12 cellular contexts compared by ENCODE assay signal in genomic region chr12:673849-674248, GRCh38. TPM values are rescaled to one million over a fixed set of nuclear protein-coding genes. Genes with fewer than 3 reads are reported as not detected.
DNase-seq lines count a peak whose midpoint lies in the region; ATAC-seq, FAIRE-seq and TF ChIP-seq lines count a peak whose summit lies in the region.
"Had no signal": no experiment of that assay in that cellular context is flagged by ENCODE, and none has a peak within 500 bp of the region (broad histone marks: within the 10 kb centered on the region; RNA-seq: fewer than 3 reads in every experiment).

No MANE protein-coding gene starts in this region.

- peak overlapping the region; percentile 95 for H3K9ac ChIP-seq in GM12878 (ENCODE audit: control insufficient read depth, insufficient read depth, low read length)

- H3K4me3 ChIP-seq in GM06990 (replicated peaks; ENCODE audit: low read depth, low read length) = peak overlapping the region; percentile 29
- peak overlapping the region; percentile 61 for H3K4me3 ChIP-seq in GM12878
- H3K4me3 ChIP-seq: mucosa of descending colon had no signal

- SMC1A ChIA-PET in GM12878 (lab: Charles Lee; ENCODE audit: uncharacterized antibody, unreplicated experiment) = interaction anchor here (0.8 to 9.9 kb wide), 29 partner anchors 8 to 181 kb away, joined by 3 to 194 read pairs (median 6); partner anchors contain the start of genes NINJ2 and WNK1

- no peak for TF ChIP-seq CTCF in GM06990 (IDR thresholded peaks at IDR 0.05; ENCODE audit: insufficient read depth, low read length, poor library complexity, severe bottlenecking)
- no peak for TF ChIP-seq CTCF in GM12878 (IDR thresholded peaks at IDR 0.05 in 2 of 3, conservative IDR thresholded peaks at IDR 0.05 in 1 of 3; ENCODE audit: control insufficient read depth in 2 of 3, extremely low read depth in 1 of 3, insufficient read depth in 1 of 3, low read depth in 3 of 3, low read length in 3 of 3)

- H3K27ac ChIP-seq in GM12878 (ENCODE audit: control insufficient read depth, insufficient read depth) = peak overlapping the region; percentile 100

- no peaks in the 10 kb centered on the region for H3K27me3 ChIP-seq in GM06990 (replicated peaks; ENCODE audit: control insufficient read depth, insufficient read depth, low read length)
- H3K27me3 ChIP-seq in GM12878 (replicated peaks in 1 of 2; ENCODE audit: control insufficient read depth in 2 of 2, insufficient read depth in 2 of 2, low read length in 1 of 2) = no peaks in the 10 kb centered on the region

- H4K20me1 ChIP-seq in GM12878 (ENCODE audit: control insufficient read depth, insufficient read depth) = no peaks in the 10 kb centered on the region

- 2% methylated on average over 3 of the region's 3 CpGs for WGBS in GM12878 (ENCODE audit: insufficient coverage, insufficient replicate concordance, low lambda C conversion rate, missing lambda C conversion rate)

- peaks cover 56% of the 10 kb centered on the region for H3K4me1 ChIP-seq in GM12878 (ENCODE audit: control insufficient read depth, insufficient read depth, low read length)

- DNase-seq in GM06990 (ENCODE audit: extremely low read depth, insufficient read length) (no peak), GM12878 (ENCODE audit: low read depth, low spot score) (no peak), H54 (ENCODE audit: insufficient read length, low spot score) (no peak), UCSD-AML1 (lab: John Stamatoyannopoulos, UW; ENCODE audit: unreplicated experiment) (no peak), 8988T (no peak), NCI-H2029 (lab: John Stamatoyannopoulos, UW) (no peak)
- DNase-seq: amygdala, Calu3, NCI-H2029 treated with DMSO at 0.1 percent for 48 hours had no signal

- no peak overlapping the region; the same call in 1 of the 2 replicates for H2AFZ ChIP-seq in GM12878 (ENCODE audit: control insufficient read depth, low read depth, low read length)

- no peak for TF ChIP-seq RAD21 in GM12878 (IDR thresholded peaks at IDR 0.05; ENCODE audit: insufficient read depth, low read depth, low read length)

- no peak for TF ChIP-seq EP300 in GM12878 (IDR thresholded peaks at IDR 0.05; ENCODE audit: borderline replicate concordance in 1 of 2, control insufficient read depth in 1 of 2, low read depth in 2 of 2, low read length in 2 of 2)

- H3K79me2 ChIP-seq in GM12878 (ENCODE audit: control insufficient read depth, insufficient read depth, low read length) = no peaks in the 10 kb centered on the region; the same call in 1 of the 2 replicates

- no peaks in the 10 kb centered on the region for H3K9me3 ChIP-seq in GM12878 (replicated peaks; ENCODE audit: control insufficient read depth, insufficient read depth, low read length)
- H3K9me3 ChIP-seq: mucosa of descending colon had no signal

- intact Hi-C loops in GM12878 (cut with micrococcal nuclease; ENCODE audit: unreplicated experiment) = loop anchor here (1.0 to 5.0 kb wide), 5 partner anchors 43 to 138 kb away; no protein-coding TSS in a partner anchor

- CTCF ChIA-PET in GM12878 (lab: Yijun Ruan, JAX) = interaction anchor here (0.7 to 9.5 kb wide), 11 partner anchors 11 to 275 kb away, joined by 3 to 123 read pairs (median 3); partner anchors contain the start of genes NINJ2, RAD52 and WNK1

- ATAC-seq in GM19452 (IDR thresholded peaks at IDR 0.05; ENCODE audit: unreplicated experiment) = peak; percentile 1
- peak; percentile 7 for ATAC-seq in HG03139 (IDR thresholded peaks at IDR 0.05; ENCODE audit: unreplicated experiment)
- ATAC-seq in GM12878 = peak; percentile 10

- FAIRE-seq in GM12878 (lab: Jason Lieb, UNC) (no peak), H54 (lab: Jason Lieb, UNC) (no peak)

- TF ChIP-seq POLR2A in GM12878 (IDR thresholded peaks at IDR 0.05; ENCODE audit: low read depth, low read length) = no peak
- TF ChIP-seq POLR2A in H54 (IDR thresholded peaks at IDR 0.05; ENCODE audit: low read depth, low read length) = no peak

- H3K36me3 ChIP-seq in GM06990 (ENCODE audit: control insufficient read depth, insufficient read depth, low read length) (no peaks in the 10 kb centered on the region), GM12878 (ENCODE audit: control insufficient read depth in 2 of 2, insufficient read depth in 2 of 2, low read length in 1 of 2) (no peaks in the 10 kb centered on the region)

- POLR2A ChIA-PET in GM12878 (lab: Charles Lee) = interaction anchor here (0.9 to 9.5 kb wide), 17 partner anchors 8 to 85 kb away, joined by 3 to 118 read pairs (median 8); partner anchors contain the start of genes NINJ2 and WNK1

- TSS peak; percentile 90 for BruUV-seq in GM12878 (replicated peaks; lab: Mats Ljungman, UMichigan)

- in situ Hi-C loops in GM12878 (cut with MboI) = loop anchor here (5.0 kb wide), 1 partner anchor 78 kb away; the partner anchor contains the start of gene WNK1

- RAD21 ChIA-PET in GM12878 (lab: Charles Lee; ENCODE audit: unreplicated experiment) = interaction anchor here (0.7 to 15.9 kb wide), 25 partner anchors 7 to 145 kb away, joined by 3 to 396 read pairs (median 7); partner anchors contain the start of genes NINJ2 and WNK1

- H3K4me2 ChIP-seq in GM12878 (ENCODE audit: control insufficient read depth, insufficient read depth) = peak overlapping the region; percentile 97

TF ChIP-seq in GM12878, 131 proteins besides CTCF, POLR2A, EP300 and RAD21 (continues in another document):
- no peak for TF ChIP-seq FOS (IDR thresholded peaks at IDR 0.05; ENCODE audit: borderline replicate concordance, extremely low read depth, insufficient read length)
- no peak for TF ChIP-seq E2F8 (IDR thresholded peaks at IDR 0.05; ENCODE audit: low read depth, partially characterized antibody)
- TF ChIP-seq SUPT20H (IDR thresholded peaks at IDR 0.05; ENCODE audit: borderline replicate concordance, control insufficient read depth, low read depth, low read length) = no peak
- no peak for TF ChIP-seq CBX3 (IDR thresholded peaks at IDR 0.05; ENCODE audit: borderline replicate concordance, low read depth)
- TF ChIP-seq SP1 (IDR thresholded peaks at IDR 0.05; ENCODE audit: low read depth, low read length) = no peak
- no peak for TF ChIP-seq RBBP5 (conservative IDR thresholded peaks at IDR 0.05)
- TF ChIP-seq KDM1A (IDR thresholded peaks at IDR 0.05; ENCODE audit: borderline replicate concordance) = no peak
- no peak for TF ChIP-seq MEF2A (IDR thresholded peaks at IDR 0.05; ENCODE audit: insufficient read depth, low read depth, low read length)
- no peak for TF ChIP-seq JUNB (IDR thresholded peaks at IDR 0.05)
- no peak for TF ChIP-seq CBX5 (IDR thresholded peaks at IDR 0.05; ENCODE audit: low read depth)
- TF ChIP-seq TCF12 (IDR thresholded peaks at IDR 0.05; ENCODE audit: low read depth, low read length) = no peak
- 0 out of 2 replicates have a peak, but pooled peaks have one; percentile 37 for TF ChIP-seq ZNF217 (IDR thresholded peaks at IDR 0.05)

RNA-seq across cellular contexts. Expression of gene NINJ2, which starts 10.6 kb away (rescaled TPM):
- 1.5 and 1.8 TPM in 2 replicates for total RNA-seq in GM12878 (2013; cell fraction: nucleolus; rRNA removed)
- total RNA-seq in GM12878 (2014; rRNA removed) (15.6 and 19.1 TPM in 2 replicates), GM12878 (2014; rRNA removed; fragmentation: Illumina TruSeq; extraction: Trizol) (12.0 and 14.0 TPM in 2 replicates), GM12878 (2021) (13.5 and 14.8 TPM in 2 replicates)
- 11.9 TPM for polyA plus RNA-seq in GM12878 (2011; ENCODE audit: low read depth)
- polyA plus RNA-seq in GM12878 (2011; rRNA removed) (4.8 and 8.9 TPM in 2 replicates), GM12878 (2014; fragmentation: Illumina TruSeq; extraction: Trizol) (10.2 and 19.7 TPM in 2 replicates), GM12878 (2014; fragmentation: Nextera tagmentation; extraction: Ambion mirVana) (10 to 100 TPM; 36.6 to 51.6 TPM), GM12878 (2014; rRNA removed) (18.5 and 22.9 TPM in 2 replicates), GM12878 (2016; fragmentation: Nextera tagmentation; extraction: Ambion mirVana) (10 to 100 TPM; 22.9 to 24.2 TPM)
- polyA plus RNA-seq in GM12878 (2011; cell fraction: cytosol; rRNA removed) = 18.9 and 23.4 TPM in 2 replicates
- polyA plus RNA-seq in GM12878 (2011; cell fraction: nucleus; rRNA removed) = 6.9 and 10.1 TPM in 2 replicates
- polyA plus RNA-seq in GM12878 (2012) = 11.3 and 16.1 TPM in 2 replicates
- polyA minus RNA-seq in GM12878 (2011; rRNA and poly(A)+ RNA removed) = 13.2 and 19.5 TPM in 2 replicates
- polyA minus RNA-seq in GM12878 (2011; cell fraction: cytosol; rRNA and poly(A)+ RNA removed) = 5.4 TPM in 1 of 2 replicates, not detected in the other
- polyA minus RNA-seq in GM12878 (2011; cell fraction: nucleus; rRNA and poly(A)+ RNA removed) = 1.1 and 1.6 TPM in 2 replicates
- total RNA-seq: Calu3 had no signal
